10 cellular contexts compared by ENCODE assay signal in genomic region chr3:49930922-49931321, GRCh38. TPM values are rescaled to one million over a fixed set of nuclear protein-coding genes. Genes with fewer than 3 reads are reported as not detected.
A peak's percentile ranks its signal among the peaks of the same experiment; 100 is the strongest.
DNase-seq lines count a peak whose midpoint lies in the region; ATAC-seq and TF ChIP-seq lines count a peak whose summit lies in the region.
"Had no signal": no experiment of that assay in that cellular context is flagged by ENCODE, and none has a peak within 500 bp of the region (broad histone marks: within the 10 kb centered on the region; RNA-seq: fewer than 3 reads in every experiment).

No MANE protein-coding gene starts in this region.

- no peaks in the 10 kb centered on the region for H3K27me3 ChIP-seq in skeletal muscle tissue (ENCODE audit: control insufficient read depth in 3 of 3, insufficient read depth in 3 of 3, low read length in 3 of 3)

- H3K4me3 Mint-ChIP-seq in T-helper 2 cell treated with Interferon-gamma antibody and Interleukin-4, amounts not matched to agents 5 μg/mL and 100 μg/mL, for 36 hours = peak overlapping the region; percentile 34

- no peak for DNase-seq in T-helper 2 cell treated with Interferon-gamma antibody and Interleukin-4, amounts not matched to agents 5 μg/mL and 100 μg/mL, for 36 hours (ENCODE audit: low spot score)
- DNase-seq in T-helper 2 cell (no peak), MV-4-11 (lab: John Stamatoyannopoulos, UW) (peak; percentile 27), cerebellar cortex (ENCODE audit: low spot score) (peak; percentile 74), omental fat pad (ENCODE audit: low spot score) (no peak)
- no peak for DNase-seq in stimulated activated CD4-positive, alpha-beta T cell treated with anti-CD3 and anti-CD28 coated beads, Interleukin-2, amount 100 ng/mL, for 24 hours

- peak overlapping the region; percentile 95 for H3K27ac ChIP-seq in skeletal muscle tissue (ENCODE audit: low read depth, low read length)

- H3K27me3 Mint-ChIP-seq in T-helper 2 cell treated with Interferon-gamma antibody and Interleukin-4, amounts not matched to agents 5 μg/mL and 100 μg/mL, for 36 hours (ENCODE audit: low read depth) = no peaks in the 10 kb centered on the region

- ATAC-seq in GM18907 (IDR thresholded peaks at IDR 0.05; ENCODE audit: unreplicated experiment) (no peak), omental fat pad (ENCODE audit: low FRiP score) (no peak)

- H3K36me3 ChIP-seq in skeletal muscle tissue (ENCODE audit: control insufficient read depth in 3 of 3, insufficient read depth in 3 of 3, low read length in 3 of 3) = peaks cover 0 to 2% (median 0%) of the 10 kb centered on the region in 3 donors
- H3K36me3 ChIP-seq: prostate gland had no signal

- H3K36me3 Mint-ChIP-seq in T-helper 2 cell treated with Interferon-gamma antibody and Interleukin-4, amounts not matched to agents 5 μg/mL and 100 μg/mL, for 36 hours (ENCODE audit: low read depth) = no peaks in the 10 kb centered on the region

- TF ChIP-seq CTCF in omental fat pad (IDR thresholded peaks at IDR 0.05) = no peak

- no peaks in the 10 kb centered on the region for H3K9me3 ChIP-seq in skeletal muscle tissue (ENCODE audit: control insufficient read depth in 3 of 3, low read length in 3 of 3)
- H3K9me3 ChIP-seq: prostate gland had no signal

- peak overlapping the region in 2 of 3 donors; percentile 33 to 95 for H3K9ac ChIP-seq in skeletal muscle tissue (ENCODE audit: low read depth in 1 of 3, low read length in 3 of 3)

- H3K9me3 Mint-ChIP-seq in T-helper 2 cell treated with Interferon-gamma antibody and Interleukin-4, amounts not matched to agents 5 μg/mL and 100 μg/mL, for 36 hours = no peaks in the 10 kb centered on the region

- H3K4me1 ChIP-seq in skeletal muscle tissue (ENCODE audit: control insufficient read depth in 3 of 3, insufficient read depth in 3 of 3, low read length in 3 of 3) = peaks cover 15 to 29% (median 18%) of the 10 kb centered on the region in 3 donors
- H3K4me1 ChIP-seq: prostate gland had no signal

- peaks cover 16% of the 10 kb centered on the region for H3K4me1 Mint-ChIP-seq in T-helper 2 cell treated with Interferon-gamma antibody and Interleukin-4, amounts not matched to agents 5 μg/mL and 100 μg/mL, for 36 hours (ENCODE audit: low read depth)

- H3K4me3 ChIP-seq in skeletal muscle tissue (ENCODE audit: low read length in 3 of 3) = no peak overlapping the region
- H3K4me3 ChIP-seq: prostate gland had no signal

- no peak overlapping the region for H3K27ac Mint-ChIP-seq in T-helper 2 cell treated with Interferon-gamma antibody and Interleukin-4, amounts not matched to agents 5 μg/mL and 100 μg/mL, for 36 hours

RNA-seq across cellular contexts. Expression of gene MON1A, which starts 1.3 kb away (rescaled TPM):
- total RNA-seq in skeletal muscle tissue (5.7 TPM), omental fat pad (10 to 100 TPM in 2 of 4 donors, 1 to 10 TPM in 2; 7.1 to 16.6 (median 10.5) TPM)

RNA-seq across cellular contexts. Expression of gene RBM6, which starts 9.0 kb away (rescaled TPM):
- total RNA-seq in skeletal muscle tissue (49.1 TPM), omental fat pad (100 to 1,000 TPM in 1 of 4 donors, 10 to 100 TPM in 3; 62.3 to 137 (median 88.4) TPM)

RNA-seq across cellular contexts. Expression of gene MST1R, which starts 27.2 kb away (rescaled TPM):
- total RNA-seq in skeletal muscle tissue (2.6 TPM), omental fat pad (10 to 100 TPM in 1 of 4 donors, 1 to 10 TPM in 2, under 1 TPM in 1; 0.95 to 12.6 (median 5.6) TPM)
- total RNA-seq: Daoy had no signal

Comparison
In these comparisons a context has a peak if more than half of its experiments do, and no peak if none do; other contexts are left out.
1. DNase-seq: peak in MV-4-11 (single experiment) and cerebellar cortex (single experiment); none in T-helper 2 cell treated with Interferon-gamma antibody and Interleukin-4, amounts not matched to agents 5 μg/mL and 100 μg/mL, for 36 hours (single experiment), T-helper 2 cell (0 of 5), omental fat pad (single experiment) and stimulated activated CD4-positive, alpha-beta T cell treated with anti-CD3 and anti-CD28 coated beads, Interleukin-2, amount 100 ng/mL, for 24 hours (0 of 2).